8 cellular contexts compared by ENCODE assay signal in genomic region chr3:137110392-137110996, GRCh38.
A peak's percentile ranks its signal among the peaks of the same experiment; 100 is the strongest.
DNase-seq lines count a peak whose midpoint lies in the region; ATAC-seq and TF ChIP-seq lines count a peak whose summit lies in the region.

No MANE protein-coding gene starts in this region.

- no peak overlapping the region for H3K27ac Mint-ChIP-seq in neural crest cell (ENCODE audit: unreplicated experiment)

- H3K27me3 Mint-ChIP-seq in neural crest cell (ENCODE audit: low read depth), result peaks cover 18% of the 10 kb centered on the region

- peak; percentile 30 for DNase-seq in NOMO-1 treated with DMSO at 0.1 percent for 48 hours (lab: John Stamatoyannopoulos, UW; ENCODE audit: unreplicated experiment)
- no peak for DNase-seq in NOMO-1 treated with dmso at 0.1 percent for 144 hours (lab: John Stamatoyannopoulos, UW; ENCODE audit: unreplicated experiment)
- DNase-seq in HFF-Myc (ENCODE audit: extremely low read depth, low read depth), result peak; percentile 15
- DNase-seq in NCI-H2227 treated with DMSO at 0.1 percent for 48 hours (lab: John Stamatoyannopoulos, UW), result peak; percentile 12
- peak; percentile 20 for DNase-seq in cerebellum (ENCODE audit: low spot score)
- DNase-seq in neural crest cell (ENCODE audit: low read depth, low spot score), result no peak
- DNase-seq in activated CD4-positive, alpha-beta T cell treated with anti-CD3 and anti-CD28 coated beads, Interleukin-2, amount 50 U/mL, for 1 hour, result no peak

- no peaks in the 10 kb centered on the region for H3K9me3 Mint-ChIP-seq in neural crest cell

- peaks cover 24% of the 10 kb centered on the region for H3K4me1 Mint-ChIP-seq in neural crest cell

- no peaks in the 10 kb centered on the region for H3K36me3 Mint-ChIP-seq in neural crest cell (ENCODE audit: low read depth)

- TF ChIP-seq CTCF in HFF-Myc (IDR thresholded peaks at IDR 0.05; ENCODE audit: low read depth, low read length, missing control alignments) (peak; percentile 69), neural crest cell (conservative IDR thresholded peaks at IDR 0.05) (peak; percentile 79)

- H3K4me3 Mint-ChIP-seq in neural crest cell, result no peak overlapping the region

- no peak overlapping the region for H3K4me3 ChIP-seq in HFF-Myc (replicated peaks; ENCODE audit: low read depth, low read length)

- no peak for ATAC-seq in HG03108 (IDR thresholded peaks at IDR 0.05; ENCODE audit: unreplicated experiment)

Comparison
In these comparisons a context has a peak if more than half of its experiments do, and no peak if none do; other contexts are left out.
1. DNase-seq: peak in NOMO-1 treated with DMSO at 0.1 percent for 48 hours (single experiment), HFF-Myc (single experiment), NCI-H2227 treated with DMSO at 0.1 percent for 48 hours (single experiment) and cerebellum (single experiment); none in NOMO-1 treated with dmso at 0.1 percent for 144 hours (single experiment), neural crest cell (single experiment) and activated CD4-positive, alpha-beta T cell treated with anti-CD3 and anti-CD28 coated beads, Interleukin-2, amount 50 U/mL, for 1 hour (single experiment).